10 cellular contexts compared by ENCODE assay signal in the genomic region with DNA sequence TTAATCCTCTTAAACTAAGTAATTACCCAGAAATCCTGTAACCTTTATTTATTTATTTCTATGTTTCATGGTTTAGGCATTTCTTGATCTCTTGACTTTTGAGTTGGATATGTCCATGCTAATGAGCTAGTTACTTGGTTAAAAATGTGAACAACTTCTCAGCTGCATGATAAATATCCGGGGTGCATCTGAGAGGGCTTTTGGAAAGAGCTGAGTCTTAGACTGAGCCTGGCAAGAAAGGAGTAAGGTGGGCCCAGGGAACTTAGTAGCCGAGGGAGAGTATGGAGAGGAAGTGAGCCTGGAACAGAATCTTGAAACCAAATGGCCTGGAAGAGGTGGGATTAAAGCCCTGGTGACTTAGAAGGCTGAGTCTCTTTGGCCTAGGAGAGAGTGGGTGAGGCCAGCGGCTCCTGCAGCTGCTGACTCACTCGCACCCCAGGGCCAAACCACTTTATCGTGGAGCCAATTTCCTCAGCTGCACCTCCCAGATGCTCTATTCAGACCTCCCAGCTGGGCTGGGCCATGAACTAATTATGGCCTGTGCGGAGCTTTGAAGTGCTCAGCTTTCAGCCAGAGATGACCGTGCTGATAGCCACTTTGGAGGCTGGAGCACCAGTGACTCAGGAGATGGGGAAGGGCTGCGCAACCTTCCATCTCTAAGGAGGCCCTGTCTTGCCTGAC. TPM values are rescaled to one million over a fixed set of nuclear protein-coding genes. Genes with fewer than 3 reads are reported as not detected.
DNase-seq lines count a peak whose midpoint lies in the region; ATAC-seq and TF ChIP-seq lines count a peak whose summit lies in the region.
"Had no signal": no experiment of that assay in that cellular context is flagged by ENCODE, and none has a peak within 500 bp of the region (broad histone marks: within the 10 kb centered on the region; RNA-seq: fewer than 3 reads in every experiment).

No MANE protein-coding gene starts in this region.

- no peaks in the 10 kb centered on the region for H4K20me1 ChIP-seq in PC-3 (ENCODE audit: low read length)

- ATAC-seq in PC-3 (no peak), GM18498 (IDR thresholded peaks at IDR 0.05; ENCODE audit: unreplicated experiment) (no peak)

- CTCF ChIA-PET in PC-3 (lab: Charles Lee) = no interaction called here

- no peaks in the 10 kb centered on the region for H3F3A ChIP-seq in PC-3 (ENCODE audit: low read length, unreplicated experiment)

- no peak overlapping the region for H3K4me2 ChIP-seq in PC-3 (ENCODE audit: low read length)

- DNase-seq in NCI-H2081 (lab: John Stamatoyannopoulos, UW) (peak; percentile 34 to 52), NCI-H2081 treated with DMSO at 0.1 percent for 48 hours (lab: John Stamatoyannopoulos, UW) (no peak), PC-3 (peak; percentile 30), fibroblast of the aortic adventitia (ENCODE audit: low read depth) (peak; percentile 95), middle frontal gyrus (ENCODE audit: extremely low spot score, low spot score) (no peak), occipital lobe (lab: John Stamatoyannopoulos, UW) (no peak)

- no peak overlapping the region for H2AFZ ChIP-seq in PC-3 (ENCODE audit: low read length)

- TF ChIP-seq CTCF in PC-3 (conservative IDR thresholded peaks at IDR 0.05; ENCODE audit: low read depth, low read length) (no peak), fibroblast of the aortic adventitia (IDR thresholded peaks at IDR 0.05; ENCODE audit: insufficient read depth, low read length) (no peak)

- no peak overlapping the region for H3K9ac ChIP-seq in PC-3 (ENCODE audit: low read length)
- H3K9ac ChIP-seq in subcutaneous abdominal adipose tissue (ENCODE audit: low read length in 5 of 5) = no peak overlapping the region

- H3K4me3 ChIP-seq in PC-3 (ENCODE audit: low read length) (no peak overlapping the region), fibroblast of the aortic adventitia (ENCODE audit: low read depth, low read length) (no peak overlapping the region), subcutaneous abdominal adipose tissue (ENCODE audit: low read depth in 1 of 5, low read length in 5 of 5) (no peak overlapping the region)
- H3K4me3 ChIP-seq: vagina had no signal

- intact Hi-C loops in PC-3 (cut with micrococcal nuclease) = no loop called here

- no TSS peak for BruUV-seq in PC-3 (replicated peaks; lab: Mats Ljungman, UMichigan)

- H3K27me3 ChIP-seq in PC-3 (ENCODE audit: low read length) = peaks cover 60% of the 10 kb centered on the region
- H3K27me3 ChIP-seq in subcutaneous abdominal adipose tissue (ENCODE audit: control insufficient read depth in 5 of 5, insufficient read depth in 4 of 5, low read length in 5 of 5) = no peaks in the 10 kb centered on the region
- H3K27me3 ChIP-seq: vagina had no signal

- POLR2A ChIA-PET in PC-3 (lab: Charles Lee; ENCODE audit: unreplicated experiment) = no interaction called here

- H3K27ac ChIP-seq in PC-3 (ENCODE audit: low read length) (no peak overlapping the region), subcutaneous abdominal adipose tissue (ENCODE audit: low read depth, low read length) (peak overlapping the region; percentile 78)
- H3K27ac ChIP-seq: vagina had no signal

- H3K79me2 ChIP-seq in PC-3 (ENCODE audit: low read length) = no peaks in the 10 kb centered on the region

- no peaks in the 10 kb centered on the region for H3K9me2 ChIP-seq in PC-3 (replicated peaks; ENCODE audit: low read length)

- H3K36me3 ChIP-seq in PC-3 (ENCODE audit: low read depth, low read length) (no peaks in the 10 kb centered on the region), subcutaneous abdominal adipose tissue (ENCODE audit: control insufficient read depth in 5 of 5, insufficient read depth in 5 of 5, low read length in 5 of 5) (no peaks in the 10 kb centered on the region)
- H3K36me3 ChIP-seq: vagina had no signal

- H3K4me1 ChIP-seq in PC-3 (ENCODE audit: insufficient read depth, low read length) (no peaks in the 10 kb centered on the region; the same call in 1 of the 2 replicates), subcutaneous abdominal adipose tissue (ENCODE audit: control insufficient read depth in 5 of 5, insufficient read depth in 5 of 5, low read length in 5 of 5) (peaks cover 0 to 28% (median 26%) of the 10 kb centered on the region in 5 donors)

- H3K9me3 ChIP-seq in PC-3 (ENCODE audit: low read length) (no peaks in the 10 kb centered on the region), subcutaneous abdominal adipose tissue (ENCODE audit: control insufficient read depth in 5 of 5, low read length in 5 of 5) (peaks cover 0 to 5% (median 0%) of the 10 kb centered on the region in 5 donors)
- H3K9me3 ChIP-seq: vagina had no signal

RNA-seq across cellular contexts. Expression of gene TGM3, which starts 19.1 kb away (rescaled TPM):
- total RNA-seq in PC-3 (2014; rRNA removed) (not detected in 2 replicates), fibroblast of the aortic adventitia (ENCODE audit: low replicate concordance) (0.08 TPM in 1 of 2 replicates, not detected in the other), occipital lobe (0.16 TPM)
- total RNA-seq: B cell had no signal

Comparison
In these comparisons a context has a peak if more than half of its experiments do, and no peak if none do; other contexts are left out.
1. DNase-seq: peak in NCI-H2081 (2 of 2), PC-3 (single experiment) and fibroblast of the aortic adventitia (single experiment); none in NCI-H2081 treated with DMSO at 0.1 percent for 48 hours (single experiment), middle frontal gyrus (single experiment) and occipital lobe (single experiment).